Comparison of ENCODE assay signal across 8 cellular contexts in genomic region chr11:406796-407650, GRCh38. TPM values are rescaled to one million over a fixed set of nuclear protein-coding genes. Genes with fewer than 3 reads are reported as not detected.
DNase-seq lines count a peak whose midpoint lies in the region; ATAC-seq and TF ChIP-seq lines count a peak whose summit lies in the region.

No MANE protein-coding gene starts in this region.

- DNase-seq in GM12864 (ENCODE audit: low read depth) (peak; percentile 76), NCI-H69 (lab: John Stamatoyannopoulos, UW) (peak; percentile 88), endothelial cell (ENCODE audit: low spot score) (peak; percentile 53), midbrain (lab: John Stamatoyannopoulos, UW) (peak; percentile 66), NCI-H1092 (lab: John Stamatoyannopoulos, UW) (no peak)
- peak; percentile 86 to 87 for DNase-seq in activated CD8-positive, alpha-beta memory T cell treated with anti-CD3 and anti-CD28 coated beads for 1 hour (ENCODE audit: extremely low read depth in 1 of 2, low read depth in 1 of 2)
- DNase-seq in stimulated activated CD8-positive, alpha-beta memory T cell treated with anti-CD3 and anti-CD28 coated beads, Interleukin-4, amount 100 ng/mL, for 24 hours (ENCODE audit: low read depth) = peak; percentile 89

- peak overlapping the region; percentile 43 for H3K4me3 ChIP-seq in GM12864 (ENCODE audit: low read depth, low read length)

- ATAC-seq in HG02759 (IDR thresholded peaks at IDR 0.05; ENCODE audit: unreplicated experiment) = peak; percentile 86

- H3K4me3 Mint-ChIP-seq in endothelial cell (ENCODE audit: unreplicated experiment) = no peak overlapping the region

- no peaks in the 10 kb centered on the region for H3K9me3 Mint-ChIP-seq in endothelial cell (ENCODE audit: unreplicated experiment)

- peaks cover 4% of the 10 kb centered on the region for H3K27me3 Mint-ChIP-seq in endothelial cell (ENCODE audit: unreplicated experiment)

- no peaks in the 10 kb centered on the region for H3K4me1 Mint-ChIP-seq in endothelial cell (ENCODE audit: unreplicated experiment)

- H3K36me3 Mint-ChIP-seq in endothelial cell (ENCODE audit: low read depth, unreplicated experiment) = no peaks in the 10 kb centered on the region

- TF ChIP-seq CTCF in GM12864 (IDR thresholded peaks at IDR 0.05; ENCODE audit: low read depth, low read length, missing control alignments) (peak; percentile 22), endothelial cell (IDR thresholded peaks at IDR 0.05; ENCODE audit: unreplicated experiment) (no peak)

- no peak overlapping the region for H3K27ac Mint-ChIP-seq in endothelial cell (ENCODE audit: unreplicated experiment)

RNA-seq across cellular contexts. Expression of gene SIGIRR, which starts 7.8 kb away (rescaled TPM):
- 18.7 TPM for total RNA-seq in endothelial cell (ENCODE audit: unreplicated experiment)

RNA-seq across cellular contexts. Expression of gene PKP3, which starts 13.0 kb away (rescaled TPM):
- total RNA-seq in endothelial cell (ENCODE audit: unreplicated experiment) = 0.49 TPM

RNA-seq across cellular contexts. Expression of gene ANO9, which starts 34.8 kb away (rescaled TPM):
- 0.41 TPM for total RNA-seq in endothelial cell (ENCODE audit: unreplicated experiment)

RNA-seq across cellular contexts. Expression of gene B4GALNT4, which starts 37.7 kb away (rescaled TPM):
- 14.9 TPM for total RNA-seq in endothelial cell (ENCODE audit: unreplicated experiment)

RNA-seq across cellular contexts. Expression of gene PTDSS2, which starts 43.1 kb away (rescaled TPM):
- 46.4 TPM for total RNA-seq in endothelial cell (ENCODE audit: unreplicated experiment)
